Comparison of ENCODE assay signal across 8 cellular contexts in genomic region chr4:3369781-3370660, GRCh38.
DNase-seq lines count a peak whose midpoint lies in the region; ATAC-seq, FAIRE-seq and TF ChIP-seq lines count a peak whose summit lies in the region.

No MANE protein-coding gene starts in this region.

- intact Hi-C loops in psoas muscle (cut with DNase I): no loop called here

- no peak for FAIRE-seq in frontal cortex (lab: Jason Lieb, UNC)

- WGBS in psoas muscle, 3 donors: 5 to 13% (median 7%) methylated on average over 33 of the region's 33 CpGs

- no peak for TF ChIP-seq CTCF in LNCaP clone FGC (IDR thresholded peaks at IDR 0.05; ENCODE audit: control insufficient read depth, extremely low read depth, insufficient read depth)
- no peak for TF ChIP-seq CTCF in psoas muscle (IDR thresholded peaks at IDR 0.05)

- H3K36me3 ChIP-seq in psoas muscle (ENCODE audit: insufficient read depth in 1 of 2, low read depth in 1 of 2): no peaks in the 10 kb centered on the region

- H3K9me3 ChIP-seq in psoas muscle: no peaks in the 10 kb centered on the region

- H3K4me3 ChIP-seq in LNCaP clone FGC (ENCODE audit: low read depth, low read length) (no peak overlapping the region), psoas muscle (peak overlapping the region; percentile 37)

- peak overlapping the region; percentile 6 for H3K27ac ChIP-seq in psoas muscle

- H3K4me1 ChIP-seq in psoas muscle: peaks cover 17% of the 10 kb centered on the region

- peak; percentile 99 for DNase-seq in EH (ENCODE audit: low read depth)
- peak; percentile 44 for DNase-seq in LNCaP clone FGC (ENCODE audit: low read depth)
- DNase-seq in activated T-cell treated with anti-CD3 and anti-CD28 coated beads, Interleukin-2, amount 50 U/mL, for 48 hours: peak; percentile 42 to 43
- DNase-seq in frontal cortex (ENCODE audit: low spot score in 2 of 2): peak; percentile 64 to 74
- DNase-seq in psoas muscle: peak in 1 of 2 donors; percentile 87

- H3K27me3 ChIP-seq in psoas muscle (ENCODE audit: insufficient read depth in 3 of 3, low read length in 2 of 3): no peaks in the 10 kb centered on the region

- peak; percentile 70 to 92 (median 86) for ATAC-seq in psoas muscle
- ATAC-seq in HG02870 (IDR thresholded peaks at IDR 0.05; ENCODE audit: unreplicated experiment): no peak
- ATAC-seq in HG03457 (IDR thresholded peaks at IDR 0.05; ENCODE audit: unreplicated experiment): no peak
- no peak for ATAC-seq in HG03196 (IDR thresholded peaks at IDR 0.05; ENCODE audit: unreplicated experiment)

Comparison
In these comparisons a context has a peak if more than half of its experiments do, and no peak if none do; other contexts are left out.
1. ATAC-seq: peak in psoas muscle (4 of 4); none in HG02870 (single experiment), HG03457 (single experiment) and HG03196 (single experiment).